In the genomic region with DNA sequence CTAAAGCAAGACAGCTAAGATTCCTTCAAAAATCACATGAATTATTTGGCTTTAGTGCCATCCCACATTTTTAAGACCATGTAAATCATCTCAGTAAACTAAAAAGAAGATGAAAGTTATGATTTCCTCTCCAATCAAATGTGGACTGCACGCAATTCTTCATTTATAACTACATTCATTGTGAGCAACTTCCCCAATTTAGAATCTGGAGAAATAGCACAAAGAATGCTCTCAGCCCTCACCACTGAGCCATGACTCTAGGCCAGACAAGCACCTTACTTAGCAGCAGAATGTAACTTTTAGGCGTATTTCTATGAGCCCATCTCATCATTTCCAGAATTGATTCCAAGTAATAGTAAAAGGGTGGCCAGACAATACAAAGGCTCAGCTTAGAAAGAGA, we compare ENCODE assay signal across 26 cellular contexts.
"Had no signal": no experiment of that assay in that cellular context is flagged by ENCODE, and none has a peak within 500 bp of the region (broad histone marks: within the 10 kb centered on the region; RNA-seq: fewer than 3 reads in every experiment).

No MANE protein-coding gene starts in this region.

- ATAC-seq: activated CD8-positive, alpha-beta T cell treated with anti-CD3 and anti-CD28 coated beads for 36 hours; K562; PC-3; Right ventricle myocardium inferior had no signal

- DNase-seq: activated CD4-positive, alpha-beta T cell treated with anti-CD3 and anti-CD28 coated beads, Interleukin-2, amount 10 ng/mL, durations not matched to agents 24 days and 14 days; activated CD4-positive, alpha-beta T cell treated with anti-CD3 and anti-CD28 coated beads, Interleukin-2, amount 50 U/mL, for 4 hours; activated CD8-positive, alpha-beta T cell treated with anti-CD3 and anti-CD28 coated beads for 36 hours; activated gamma-delta T cell; activated naive CD4-positive, alpha-beta T cell treated with Interleukin-2 at 50 U/mL for 16 hours; activated naive CD8-positive, alpha-beta T cell treated with anti-CD3 and anti-CD28 coated beads, Interleukin-2, amount 10 ng/mL, durations not matched to agents 7 days and 5 days; activated T-cell treated with anti-CD3 and anti-CD28 coated beads, Interleukin-2, amount 50 U/mL, for 24 hours; amygdala; colonic mucosa; NCI-H1092 treated with DMSO at 0.1 percent for 48 hours; NCI-H1417; NCI-H146; NCI-H187; NCI-H2029 treated with DMSO at 0.1 percent for 48 hours; NCI-H2107; NCI-H2171; NCI-H446; NCI-H524; NCI-H69; NK-92 treated with Interleukin-12 subunit alpha and Interleukin-12 subunit beta, amount 100 ng/mL, for 24 hours; PC-3; Peyer's patch; SIG-M5; T1000 had no signal
